ENCODE assay signal across 1 cellular context in the genomic region with DNA sequence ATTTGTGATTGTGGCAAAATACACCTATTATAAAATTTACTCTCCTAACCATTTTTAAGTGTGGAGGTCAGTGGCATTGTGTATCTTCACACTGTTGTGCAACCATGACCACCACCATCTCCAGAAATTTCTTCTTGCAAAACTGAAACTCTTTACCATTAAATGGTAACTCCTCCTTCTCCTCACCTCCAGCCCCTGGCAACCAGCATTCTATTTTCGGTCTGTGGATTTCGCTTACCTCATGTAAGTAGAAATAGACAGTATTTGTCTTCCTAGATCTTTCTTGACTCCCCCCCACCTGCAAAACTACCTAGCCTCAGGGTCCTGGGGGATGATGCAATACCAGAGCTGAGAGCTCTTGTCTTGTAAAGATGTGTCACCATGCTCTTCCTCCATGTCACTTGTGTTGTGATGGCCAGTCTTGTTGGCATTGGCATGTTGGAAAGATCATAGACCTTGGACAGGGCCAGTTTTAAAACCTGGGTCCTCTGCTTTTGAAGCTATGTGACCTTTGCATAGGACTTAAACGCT.
TF ChIP-seq lines count a peak whose summit lies in the region.

No MANE protein-coding gene starts in this region.

TF ChIP-seq in HEK293, 187 proteins besides CTCF, POLR2A, EP300 and RAD21:
- TF ChIP-seq, protein P1, sequence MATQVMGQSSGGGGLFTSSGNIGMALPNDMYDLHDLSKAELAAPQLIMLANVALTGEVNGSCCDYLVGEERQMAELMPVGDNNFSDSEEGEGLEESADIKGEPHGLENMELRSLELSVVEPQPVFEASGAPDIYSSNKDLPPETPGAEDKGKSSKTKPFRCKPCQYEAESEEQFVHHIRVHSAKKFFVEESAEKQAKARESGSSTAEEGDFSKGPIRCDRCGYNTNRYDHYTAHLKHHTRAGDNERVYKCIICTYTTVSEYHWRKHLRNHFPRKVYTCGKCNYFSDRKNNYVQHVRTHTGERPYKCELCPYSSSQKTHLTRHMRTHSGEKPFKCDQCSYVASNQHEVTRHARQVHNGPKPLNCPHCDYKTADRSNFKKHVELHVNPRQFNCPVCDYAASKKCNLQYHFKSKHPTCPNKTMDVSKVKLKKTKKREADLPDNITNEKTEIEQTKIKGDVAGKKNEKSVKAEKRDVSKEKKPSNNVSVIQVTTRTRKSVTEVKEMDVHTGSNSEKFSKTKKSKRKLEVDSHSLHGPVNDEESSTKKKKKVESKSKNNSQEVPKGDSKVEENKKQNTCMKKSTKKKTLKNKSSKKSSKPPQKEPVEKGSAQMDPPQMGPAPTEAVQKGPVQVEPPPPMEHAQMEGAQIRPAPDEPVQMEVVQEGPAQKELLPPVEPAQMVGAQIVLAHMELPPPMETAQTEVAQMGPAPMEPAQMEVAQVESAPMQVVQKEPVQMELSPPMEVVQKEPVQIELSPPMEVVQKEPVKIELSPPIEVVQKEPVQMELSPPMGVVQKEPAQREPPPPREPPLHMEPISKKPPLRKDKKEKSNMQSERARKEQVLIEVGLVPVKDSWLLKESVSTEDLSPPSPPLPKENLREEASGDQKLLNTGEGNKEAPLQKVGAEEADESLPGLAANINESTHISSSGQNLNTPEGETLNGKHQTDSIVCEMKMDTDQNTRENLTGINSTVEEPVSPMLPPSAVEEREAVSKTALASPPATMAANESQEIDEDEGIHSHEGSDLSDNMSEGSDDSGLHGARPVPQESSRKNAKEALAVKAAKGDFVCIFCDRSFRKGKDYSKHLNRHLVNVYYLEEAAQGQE (tag by site-specific recombination; IDR thresholded peaks at IDR 0.05), result peak; percentile 65; the same call in 1 of the 2 replicates
- no peak for TF ChIP-seq ZNF174 (tag by site-specific recombination; IDR thresholded peaks at IDR 0.05)
- TF ChIP-seq ZNF670 (tag by site-specific recombination; IDR thresholded peaks at IDR 0.05; ENCODE audit: low read depth), result no peak
- TF ChIP-seq ZNF791 (tag by site-specific recombination; IDR thresholded peaks at IDR 0.05), result no peak
- no peak for TF ChIP-seq ZNF664 (tag by site-specific recombination; IDR thresholded peaks at IDR 0.05)
- no peak for TF ChIP-seq HOXC10 (CRISPR knock-in tag; IDR thresholded peaks at IDR 0.05)
- TF ChIP-seq, protein P2, sequence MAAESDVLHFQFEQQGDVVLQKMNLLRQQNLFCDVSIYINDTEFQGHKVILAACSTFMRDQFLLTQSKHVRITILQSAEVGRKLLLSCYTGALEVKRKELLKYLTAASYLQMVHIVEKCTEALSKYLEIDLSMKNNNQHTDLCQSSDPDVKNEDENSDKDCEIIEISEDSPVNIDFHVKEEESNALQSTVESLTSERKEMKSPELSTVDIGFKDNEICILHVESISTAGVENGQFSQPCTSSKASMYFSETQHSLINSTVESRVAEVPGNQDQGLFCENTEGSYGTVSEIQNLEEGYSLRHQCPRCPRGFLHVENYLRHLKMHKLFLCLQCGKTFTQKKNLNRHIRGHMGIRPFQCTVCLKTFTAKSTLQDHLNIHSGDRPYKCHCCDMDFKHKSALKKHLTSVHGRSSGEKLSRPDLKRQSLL (tag by site-specific recombination; IDR thresholded peaks at IDR 0.05), result no peak
